ENCODE assay signal across 1 cellular context in genomic region chr20:49661560-49662329, GRCh38.
A peak's percentile ranks its signal among the peaks of the same experiment; 100 is the strongest.
TF ChIP-seq lines count a peak whose summit lies in the region.

No MANE protein-coding gene starts in this region.

TF ChIP-seq in GM12878, 131 proteins besides CTCF, POLR2A, EP300 and RAD21 (continued from another document):
- no peak for TF ChIP-seq PRDM15 (CRISPR knock-in tag; IDR thresholded peaks at IDR 0.05)
- peak; percentile 51; the same call in 1 of the 2 replicates for TF ChIP-seq MTA2 (IDR thresholded peaks at IDR 0.05; ENCODE audit: low read depth)
- 0 out of 2 replicates have a peak, but pooled peaks have one; percentile 25 for TF ChIP-seq NR2F1 (conservative IDR thresholded peaks at IDR 0.05)
- TF ChIP-seq IKZF2 (IDR thresholded peaks at IDR 0.05), result peak; percentile 76 to 87
- no peak for TF ChIP-seq SREBF1 (IDR thresholded peaks at IDR 0.05; ENCODE audit: low read length)
- TF ChIP-seq EGR1 (IDR thresholded peaks at IDR 0.05; ENCODE audit: borderline replicate concordance in 1 of 2, low read depth in 2 of 2, low read length in 2 of 2), result no peak
- no peak for TF ChIP-seq SMAD1 (IDR thresholded peaks at IDR 0.05; ENCODE audit: low read depth, partially characterized antibody)
- TF ChIP-seq, protein P1, sequence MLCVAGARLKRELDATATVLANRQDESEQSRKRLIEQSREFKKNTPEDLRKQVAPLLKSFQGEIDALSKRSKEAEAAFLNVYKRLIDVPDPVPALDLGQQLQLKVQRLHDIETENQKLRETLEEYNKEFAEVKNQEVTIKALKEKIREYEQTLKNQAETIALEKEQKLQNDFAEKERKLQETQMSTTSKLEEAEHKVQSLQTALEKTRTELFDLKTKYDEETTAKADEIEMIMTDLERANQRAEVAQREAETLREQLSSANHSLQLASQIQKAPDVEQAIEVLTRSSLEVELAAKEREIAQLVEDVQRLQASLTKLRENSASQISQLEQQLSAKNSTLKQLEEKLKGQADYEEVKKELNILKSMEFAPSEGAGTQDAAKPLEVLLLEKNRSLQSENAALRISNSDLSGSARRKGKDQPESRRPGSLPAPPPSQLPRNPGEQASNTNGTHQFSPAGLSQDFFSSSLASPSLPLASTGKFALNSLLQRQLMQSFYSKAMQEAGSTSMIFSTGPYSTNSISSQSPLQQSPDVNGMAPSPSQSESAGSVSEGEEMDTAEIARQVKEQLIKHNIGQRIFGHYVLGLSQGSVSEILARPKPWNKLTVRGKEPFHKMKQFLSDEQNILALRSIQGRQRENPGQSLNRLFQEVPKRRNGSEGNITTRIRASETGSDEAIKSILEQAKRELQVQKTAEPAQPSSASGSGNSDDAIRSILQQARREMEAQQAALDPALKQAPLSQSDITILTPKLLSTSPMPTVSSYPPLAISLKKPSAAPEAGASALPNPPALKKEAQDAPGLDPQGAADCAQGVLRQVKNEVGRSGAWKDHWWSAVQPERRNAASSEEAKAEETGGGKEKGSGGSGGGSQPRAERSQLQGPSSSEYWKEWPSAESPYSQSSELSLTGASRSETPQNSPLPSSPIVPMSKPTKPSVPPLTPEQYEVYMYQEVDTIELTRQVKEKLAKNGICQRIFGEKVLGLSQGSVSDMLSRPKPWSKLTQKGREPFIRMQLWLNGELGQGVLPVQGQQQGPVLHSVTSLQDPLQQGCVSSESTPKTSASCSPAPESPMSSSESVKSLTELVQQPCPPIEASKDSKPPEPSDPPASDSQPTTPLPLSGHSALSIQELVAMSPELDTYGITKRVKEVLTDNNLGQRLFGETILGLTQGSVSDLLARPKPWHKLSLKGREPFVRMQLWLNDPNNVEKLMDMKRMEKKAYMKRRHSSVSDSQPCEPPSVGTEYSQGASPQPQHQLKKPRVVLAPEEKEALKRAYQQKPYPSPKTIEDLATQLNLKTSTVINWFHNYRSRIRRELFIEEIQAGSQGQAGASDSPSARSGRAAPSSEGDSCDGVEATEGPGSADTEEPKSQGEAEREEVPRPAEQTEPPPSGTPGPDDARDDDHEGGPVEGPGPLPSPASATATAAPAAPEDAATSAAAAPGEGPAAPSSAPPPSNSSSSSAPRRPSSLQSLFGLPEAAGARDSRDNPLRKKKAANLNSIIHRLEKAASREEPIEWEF (IDR thresholded peaks at IDR 0.05; ENCODE audit: insufficient replicate concordance, low read depth, low read length), result no peak
- TF ChIP-seq SMARCA5 (IDR thresholded peaks at IDR 0.05), result no peak
- TF ChIP-seq ZNF622 (IDR thresholded peaks at IDR 0.05), result no peak
- TF ChIP-seq, protein P2, sequence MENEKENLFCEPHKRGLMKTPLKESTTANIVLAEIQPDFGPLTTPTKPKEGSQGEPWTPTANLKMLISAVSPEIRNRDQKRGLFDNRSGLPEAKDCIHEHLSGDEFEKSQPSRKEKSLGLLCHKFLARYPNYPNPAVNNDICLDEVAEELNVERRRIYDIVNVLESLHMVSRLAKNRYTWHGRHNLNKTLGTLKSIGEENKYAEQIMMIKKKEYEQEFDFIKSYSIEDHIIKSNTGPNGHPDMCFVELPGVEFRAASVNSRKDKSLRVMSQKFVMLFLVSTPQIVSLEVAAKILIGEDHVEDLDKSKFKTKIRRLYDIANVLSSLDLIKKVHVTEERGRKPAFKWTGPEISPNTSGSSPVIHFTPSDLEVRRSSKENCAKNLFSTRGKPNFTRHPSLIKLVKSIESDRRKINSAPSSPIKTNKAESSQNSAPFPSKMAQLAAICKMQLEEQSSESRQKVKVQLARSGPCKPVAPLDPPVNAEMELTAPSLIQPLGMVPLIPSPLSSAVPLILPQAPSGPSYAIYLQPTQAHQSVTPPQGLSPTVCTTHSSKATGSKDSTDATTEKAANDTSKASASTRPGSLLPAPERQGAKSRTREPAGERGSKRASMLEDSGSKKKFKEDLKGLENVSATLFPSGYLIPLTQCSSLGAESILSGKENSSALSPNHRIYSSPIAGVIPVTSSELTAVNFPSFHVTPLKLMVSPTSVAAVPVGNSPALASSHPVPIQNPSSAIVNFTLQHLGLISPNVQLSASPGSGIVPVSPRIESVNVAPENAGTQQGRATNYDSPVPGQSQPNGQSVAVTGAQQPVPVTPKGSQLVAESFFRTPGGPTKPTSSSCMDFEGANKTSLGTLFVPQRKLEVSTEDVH (IDR thresholded peaks at IDR 0.05; ENCODE audit: low read depth, partially characterized antibody), result no peak
TF ChIP-seq in GM12878: peak in this region for 24.
